Comparison of ENCODE assay signal across 2 cellular contexts in genomic region chr3:46573701-46574100, GRCh38.
TF ChIP-seq lines count a peak whose summit lies in the region.

No MANE protein-coding gene starts in this region.

TF ChIP-seq in GM23338, 12 proteins besides CTCF, POLR2A, EP300 and RAD21:
- TF ChIP-seq ETS1 (IDR thresholded peaks at IDR 0.05), result no peak
- TF ChIP-seq JUNB (IDR thresholded peaks at IDR 0.05; ENCODE audit: unreplicated experiment), result no peak
- TF ChIP-seq ZNF331 (CRISPR knock-in tag; IDR thresholded peaks at IDR 0.05; ENCODE audit: low read depth), result no peak
- no peak for TF ChIP-seq POLR2AphosphoS5 (IDR thresholded peaks at IDR 0.05; ENCODE audit: low read depth)
- TF ChIP-seq CREB1 (CRISPR knock-in tag; IDR thresholded peaks at IDR 0.05; ENCODE audit: low read depth), result no peak
- no peak for TF ChIP-seq ZNF114 (CRISPR knock-in tag; IDR thresholded peaks at IDR 0.05)
- no peak for TF ChIP-seq EZH2 (IDR thresholded peaks at IDR 0.05; ENCODE audit: low read depth, unreplicated experiment)
- no peak for TF ChIP-seq EZH2phosphoT487 (IDR thresholded peaks at IDR 0.05; ENCODE audit: unreplicated experiment)
- TF ChIP-seq REST (IDR thresholded peaks at IDR 0.05; ENCODE audit: unreplicated experiment), result no peak
- TF ChIP-seq ZNF462 (CRISPR knock-in tag; IDR thresholded peaks at IDR 0.05), result no peak
- TF ChIP-seq NANOG (IDR thresholded peaks at IDR 0.05; ENCODE audit: borderline replicate concordance), result no peak
- TF ChIP-seq STAT1 (IDR thresholded peaks at IDR 0.05; ENCODE audit: unreplicated experiment), result no peak

TF ChIP-seq in K562, 482 proteins besides CTCF, POLR2A, EP300 and RAD21:
- TF ChIP-seq HMG20B (CRISPR knock-in tag; IDR thresholded peaks at IDR 0.05) (no peak), NFRKB (IDR thresholded peaks at IDR 0.05; ENCODE audit: low read depth) (no peak), ZNF551 (CRISPR knock-in tag; IDR thresholded peaks at IDR 0.05) (no peak), THRB (CRISPR knock-in tag; conservative IDR thresholded peaks at IDR 0.05) (no peak), BACH1 (tag; IDR thresholded peaks at IDR 0.05) (no peak), ZNF583 (CRISPR knock-in tag; IDR thresholded peaks at IDR 0.05) (no peak), E2F3 (CRISPR knock-in tag; IDR thresholded peaks at IDR 0.05) (no peak)
